Comparison of ENCODE assay signal across 8 cellular contexts in the genomic region with DNA sequence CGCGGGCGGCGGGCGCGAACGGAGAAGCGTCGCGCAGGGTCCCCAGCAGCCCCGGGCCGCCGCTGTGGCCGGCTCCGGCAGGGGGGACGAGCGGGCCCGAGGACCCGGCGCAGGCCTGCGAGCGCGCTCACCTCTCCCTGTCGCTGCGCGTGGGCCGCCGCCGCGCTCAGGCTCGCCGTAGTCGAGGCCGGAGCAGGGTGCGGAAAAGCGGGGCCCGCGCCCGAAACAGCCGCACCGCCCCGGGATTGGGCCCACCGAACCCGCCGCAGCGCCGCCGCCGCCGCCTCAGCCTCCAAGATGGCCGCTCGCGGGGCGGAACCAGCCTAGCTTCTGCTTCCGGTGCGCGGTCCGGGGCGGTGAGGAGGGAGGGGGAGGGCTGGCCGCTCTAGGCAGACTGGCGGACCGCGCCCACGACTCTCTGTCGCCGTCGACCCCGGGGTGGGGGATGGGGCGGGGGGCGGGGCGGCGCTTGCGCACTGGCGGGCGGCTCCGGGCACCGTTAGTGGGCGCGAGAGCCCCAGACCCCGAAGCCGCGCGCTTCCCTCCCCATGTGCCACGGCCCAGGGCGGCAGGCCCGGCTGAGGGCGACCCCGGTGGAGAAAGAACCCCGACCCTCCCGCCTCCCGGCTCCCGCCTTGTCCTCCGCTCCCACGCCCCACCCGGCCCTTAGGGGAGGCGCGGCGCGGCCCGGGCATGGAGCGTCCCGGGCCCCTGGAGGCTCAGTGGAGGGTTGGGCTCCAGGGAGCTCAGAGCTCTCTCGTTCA. TPM values are rescaled to one million over a fixed set of nuclear protein-coding genes. Genes with fewer than 3 reads are reported as not detected.
DNase-seq lines count a peak whose midpoint lies in the region; ATAC-seq and TF ChIP-seq lines count a peak whose summit lies in the region.

A gene (minus strand): TSS at position 320 of the 764 bp plus-strand sequence. CDS start 5,862 bp downstream, outside the sequence.

- ATAC-seq in GM21723 (IDR thresholded peaks at IDR 0.05; ENCODE audit: unreplicated experiment): peak; percentile 74

- H3K9me3 Mint-ChIP-seq in nephron progenitor cell: no peaks in the 10 kb centered on the region
- H3K9me3 Mint-ChIP-seq in stimulated activated naive CD8-positive, alpha-beta T cell treated with anti-CD3 and anti-CD28 coated beads, Interleukin-15, Interleukin-2, amounts not matched to agents 100 ng/mL and 50 ng/mL, for 24 hours: no peaks in the 10 kb centered on the region

- DNase-seq in DMS114 treated with DMSO at 0.1 percent for 48 hours (lab: John Stamatoyannopoulos, UW; ENCODE audit: unreplicated experiment): peak; percentile 76
- DNase-seq in Kasumi-1 (lab: John Stamatoyannopoulos, UW): peak; percentile 79 to 87
- DNase-seq in SHP77 (lab: John Stamatoyannopoulos, UW): peak; percentile 65 to 86
- DNase-seq in activated effector memory CD4-positive, alpha-beta T cell treated with Interleukin-2 at 50 U/mL for 16 hours: peak; percentile 88
- peak; percentile 90 for DNase-seq in fibroblast of the aortic adventitia (ENCODE audit: low read depth)
- peak; percentile 95 for DNase-seq in nephron progenitor cell

- peaks cover 10% of the 10 kb centered on the region for H3K36me3 Mint-ChIP-seq in nephron progenitor cell (ENCODE audit: low read depth)
- peaks cover 24% of the 10 kb centered on the region for H3K36me3 Mint-ChIP-seq in stimulated activated naive CD8-positive, alpha-beta T cell treated with anti-CD3 and anti-CD28 coated beads, Interleukin-15, Interleukin-2, amounts not matched to agents 100 ng/mL and 50 ng/mL, for 24 hours (ENCODE audit: low read depth)

- peaks cover 49% of the 10 kb centered on the region for H3K4me1 Mint-ChIP-seq in nephron progenitor cell
- peaks cover 40% of the 10 kb centered on the region for H3K4me1 Mint-ChIP-seq in stimulated activated naive CD8-positive, alpha-beta T cell treated with anti-CD3 and anti-CD28 coated beads, Interleukin-15, Interleukin-2, amounts not matched to agents 100 ng/mL and 50 ng/mL, for 24 hours (ENCODE audit: low read depth)

- TF ChIP-seq CTCF in fibroblast of the aortic adventitia (IDR thresholded peaks at IDR 0.05; ENCODE audit: insufficient read depth, low read length) (no peak), nephron progenitor cell (IDR thresholded peaks at IDR 0.05) (no peak)

- peak within 1 kb of the TSS; percentile 88 for H3K4me3 Mint-ChIP-seq in nephron progenitor cell
- H3K4me3 Mint-ChIP-seq in stimulated activated naive CD8-positive, alpha-beta T cell treated with anti-CD3 and anti-CD28 coated beads, Interleukin-15, Interleukin-2, amounts not matched to agents 100 ng/mL and 50 ng/mL, for 24 hours: peak within 1 kb of the TSS; percentile 91

- peaks cover 3% of the 10 kb centered on the region for H3K27me3 Mint-ChIP-seq in nephron progenitor cell (ENCODE audit: low read depth, poor library complexity)
- H3K27me3 Mint-ChIP-seq in stimulated activated naive CD8-positive, alpha-beta T cell treated with anti-CD3 and anti-CD28 coated beads, Interleukin-15, Interleukin-2, amounts not matched to agents 100 ng/mL and 50 ng/mL, for 24 hours: no peaks in the 10 kb centered on the region

- H3K27ac Mint-ChIP-seq in nephron progenitor cell: no peak within 1 kb of the TSS
- peak within 1 kb of the TSS; percentile 77 for H3K27ac Mint-ChIP-seq in stimulated activated naive CD8-positive, alpha-beta T cell treated with anti-CD3 and anti-CD28 coated beads, Interleukin-15, Interleukin-2, amounts not matched to agents 100 ng/mL and 50 ng/mL, for 24 hours

- H3K4me3 ChIP-seq in fibroblast of the aortic adventitia (ENCODE audit: low read depth, low read length): peak within 1 kb of the TSS; percentile 87

RNA-seq across cellular contexts. Expression of the gene that starts here (rescaled TPM):
- 19.9 and 35.3 TPM in 2 replicates for total RNA-seq in fibroblast of the aortic adventitia (ENCODE audit: low replicate concordance)

Comparison
In these comparisons a context has a peak if more than half of its experiments do, and no peak if none do; other contexts are left out.
1. Peak in every context shown above with its lines: DNase-seq, ATAC-seq and H3K4me3 ChIP-seq.